In genomic region chr20:54980321-54980960, GRCh38 we compare ENCODE assay signal across 11 cellular contexts.
DNase-seq lines count a peak whose midpoint lies in the region; ATAC-seq, FAIRE-seq and TF ChIP-seq lines count a peak whose summit lies in the region.
"Had no signal": no experiment of that assay in that cellular context is flagged by ENCODE, and none has a peak within 500 bp of the region (broad histone marks: within the 10 kb centered on the region; RNA-seq: fewer than 3 reads in every experiment).

No MANE protein-coding gene starts in this region.

- no peaks in the 10 kb centered on the region for H3K9me3 Mint-ChIP-seq in mesothelial cell of epicardium
- H3K9me3 Mint-ChIP-seq: activated naive CD4-positive, alpha-beta T cell treated with anti-CD3 and anti-CD28 coated beads for 36 hours had no signal

- H3K4me1 Mint-ChIP-seq in mesothelial cell of epicardium: peaks cover 6% of the 10 kb centered on the region
- H3K4me1 Mint-ChIP-seq: T-cell had no signal

- H3K27ac Mint-ChIP-seq in mesothelial cell of epicardium: no peak overlapping the region
- H3K27ac Mint-ChIP-seq: activated naive CD4-positive, alpha-beta T cell treated with anti-CD3 and anti-CD28 coated beads for 36 hours; T-cell had no signal

- H3K27ac ChIP-seq in VCaP: no peak overlapping the region; the same call in 1 of the 2 replicates
- H3K27ac ChIP-seq: tibial nerve had no signal

- TF ChIP-seq POLR2A in H54 (IDR thresholded peaks at IDR 0.05; ENCODE audit: low read depth, low read length): no peak

- ATAC-seq in GM21825 (IDR thresholded peaks at IDR 0.05; ENCODE audit: unreplicated experiment): no peak
- ATAC-seq: T-cell had no signal

- TF ChIP-seq CTCF in GM12872 (IDR thresholded peaks at IDR 0.05; ENCODE audit: insufficient read depth, low read depth, low read length) (peak; percentile 54; the same call in 2 of the 3 replicates), LNCAP (IDR thresholded peaks at IDR 0.05) (peak; percentile 69), VCaP (conservative IDR thresholded peaks at IDR 0.05) (peak; percentile 84), mesothelial cell of epicardium (IDR thresholded peaks at IDR 0.05; ENCODE audit: unreplicated experiment) (peak; percentile 17)

- no peaks in the 10 kb centered on the region for H3K36me3 Mint-ChIP-seq in mesothelial cell of epicardium
- H3K36me3 Mint-ChIP-seq: T-cell had no signal

- H3K27me3 Mint-ChIP-seq in mesothelial cell of epicardium (ENCODE audit: low read depth): peaks cover 2% of the 10 kb centered on the region
- H3K27me3 Mint-ChIP-seq: T-cell had no signal

- no peak for DNase-seq in mesothelial cell of epicardium (ENCODE audit: low spot score in 2 of 2, unreplicated experiment in 2 of 2)
- no peak for DNase-seq in activated effector memory CD4-positive, alpha-beta T cell treated with anti-CD3 and anti-CD28 coated beads, Interleukin-2, amount 50 U/mL, for 16 hours
- DNase-seq in H54 (ENCODE audit: insufficient read length, low spot score): no peak
- DNase-seq in OCI-M2 (lab: John Stamatoyannopoulos, UW; ENCODE audit: unreplicated experiment): no peak
- DNase-seq: activated naive CD4-positive, alpha-beta T cell treated with anti-CD3 and anti-CD28 coated beads for 36 hours; T-cell had no signal

- FAIRE-seq in H54 (lab: Jason Lieb, UNC): no peak

- no peak overlapping the region for H3K4me3 Mint-ChIP-seq in mesothelial cell of epicardium
- H3K4me3 Mint-ChIP-seq: activated naive CD4-positive, alpha-beta T cell treated with anti-CD3 and anti-CD28 coated beads for 36 hours; T-cell had no signal

Comparison
In these comparisons a context has a peak if more than half of its experiments do, and no peak if none do; other contexts are left out.
1. CTCF ChIP-seq: peak in every context shown above with its lines; median percentile 84 in VCaP; 69 in LNCAP; 54 in GM12872; 17 in mesothelial cell of epicardium.